Comparison of ENCODE assay signal across 14 cellular contexts in the genomic region with DNA sequence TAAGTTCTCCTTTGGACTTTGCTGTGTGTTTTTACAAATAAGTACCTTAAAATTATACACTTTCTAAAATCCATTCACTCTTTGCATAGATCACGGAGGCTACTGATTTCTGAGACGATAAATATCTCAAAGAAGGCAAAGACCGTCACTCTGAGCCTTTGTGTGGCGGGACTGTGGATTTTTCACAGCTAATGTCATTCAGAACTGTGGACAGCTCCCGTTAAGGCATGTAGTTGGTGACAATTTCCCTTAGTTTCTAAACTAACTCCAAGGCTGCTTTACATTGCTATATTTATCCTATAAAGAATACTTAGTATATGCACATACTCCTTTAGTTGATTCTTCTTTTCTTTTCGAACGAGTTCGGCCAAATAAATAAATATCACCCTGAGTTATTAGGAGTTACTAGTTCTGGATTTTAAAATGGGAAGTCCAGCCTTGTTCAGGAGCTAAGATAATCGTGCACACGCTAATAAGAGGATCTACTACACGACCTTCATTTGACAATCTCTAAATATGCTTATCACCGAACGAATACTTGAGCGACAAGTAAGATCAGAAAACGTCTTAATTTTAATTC. TPM values are rescaled to one million over a fixed set of nuclear protein-coding genes. Genes with fewer than 3 reads are reported as not detected.
DNase-seq lines count a peak whose midpoint lies in the region; ATAC-seq and TF ChIP-seq lines count a peak whose summit lies in the region.
"Had no signal": no experiment of that assay in that cellular context is flagged by ENCODE, and none has a peak within 500 bp of the region (broad histone marks: within the 10 kb centered on the region; RNA-seq: fewer than 3 reads in every experiment).

No MANE protein-coding gene starts in this region.

- WGBS in psoas muscle, 3 donors, result 16 to 19% (median 19%) methylated on average over 15 of the region's 15 CpGs

- no peak overlapping the region for H3K9ac ChIP-seq in PC-3 (ENCODE audit: low read length)
- H3K9ac ChIP-seq in Karpas-422 (ENCODE audit: low read length), result no peak overlapping the region

- POLR2A ChIA-PET in PC-3 (lab: Charles Lee; ENCODE audit: unreplicated experiment), result no interaction called here

- H3K27ac ChIP-seq in PC-3 (ENCODE audit: low read length) (no peak overlapping the region), psoas muscle (no peak overlapping the region), Karpas-422 (ENCODE audit: low read length) (no peak overlapping the region)

- DNase-seq in T-helper 1 cell, result no peak
- DNase-seq in PC-3, result peak; percentile 11
- peak; percentile 2 for DNase-seq in fibroblast of mammary gland (ENCODE audit: low read depth)
- no peak for DNase-seq in psoas muscle
- DNase-seq in activated CD4-positive, alpha-beta T cell treated with anti-CD3 and anti-CD28 coated beads, Interleukin-2, amount 50 U/mL, for 1 hour, result no peak
- no peak for DNase-seq in Karpas-422
- DNase-seq in activated CD4-positive, alpha-beta T cell treated with anti-CD3 and anti-CD28 coated beads for 1 hour, result no peak
- DNase-seq: ACHN; DMS 273 treated with DMSO at 0.1 percent for 48 hours; erythroblast; MG63; stimulated activated CD4-positive, alpha-beta T cell treated with anti-CD3 and anti-CD28 coated beads, Interleukin-4, amount 100 ng/mL, for 24 hours had no signal

- H3K4me1 ChIP-seq in PC-3 (ENCODE audit: insufficient read depth, low read length) (no peaks in the 10 kb centered on the region), psoas muscle (no peaks in the 10 kb centered on the region), Karpas-422 (ENCODE audit: low read length) (no peaks in the 10 kb centered on the region)

- peaks cover 2% of the 10 kb centered on the region for H3K4me1 Mint-ChIP-seq in T-helper 1 cell treated with Interleukin-12 subunit alpha and Interleukin-12 subunit beta and Interleukin-4 antibody, amounts not matched to agents 30 μg/mL and 1 μg/mL, for 36 hours (ENCODE audit: low read depth)

- peaks cover 19% of the 10 kb centered on the region for H3K27me3 Mint-ChIP-seq in T-helper 1 cell treated with Interleukin-12 subunit alpha and Interleukin-12 subunit beta and Interleukin-4 antibody, amounts not matched to agents 30 μg/mL and 1 μg/mL, for 36 hours (ENCODE audit: low read depth)

- BruUV-seq in PC-3 (replicated peaks; lab: Mats Ljungman, UMichigan), result no TSS peak

- no peaks in the 10 kb centered on the region for H3K36me3 ChIP-seq in PC-3 (ENCODE audit: low read depth, low read length)
- H3K36me3 ChIP-seq in psoas muscle (ENCODE audit: insufficient read depth in 1 of 2, low read depth in 1 of 2), result no peaks in the 10 kb centered on the region
- H3K36me3 ChIP-seq in Karpas-422 (ENCODE audit: insufficient read depth, low read length), result no peaks in the 10 kb centered on the region
- H3K36me3 ChIP-seq: MG63 had no signal

- peak overlapping the region; percentile 21 for H3K4me3 Mint-ChIP-seq in T-helper 1 cell treated with Interleukin-12 subunit alpha and Interleukin-12 subunit beta and Interleukin-4 antibody, amounts not matched to agents 30 μg/mL and 1 μg/mL, for 36 hours

- no peaks in the 10 kb centered on the region for H4K20me1 ChIP-seq in PC-3 (ENCODE audit: low read length)
- no peaks in the 10 kb centered on the region for H4K20me1 ChIP-seq in Karpas-422 (ENCODE audit: insufficient read depth, low read depth, low read length)

- H3K9me3 ChIP-seq in PC-3 (ENCODE audit: low read length) (no peaks in the 10 kb centered on the region), psoas muscle (no peaks in the 10 kb centered on the region), Karpas-422 (ENCODE audit: low read length) (peaks cover 16% of the 10 kb centered on the region)
- H3K9me3 ChIP-seq: MG63 had no signal

- peak overlapping the region; percentile 26 for H3K27ac Mint-ChIP-seq in T-helper 1 cell treated with Interleukin-12 subunit alpha and Interleukin-12 subunit beta and Interleukin-4 antibody, amounts not matched to agents 30 μg/mL and 1 μg/mL, for 36 hours

- no peaks in the 10 kb centered on the region for H3K36me3 Mint-ChIP-seq in T-helper 1 cell treated with Interleukin-12 subunit alpha and Interleukin-12 subunit beta and Interleukin-4 antibody, amounts not matched to agents 30 μg/mL and 1 μg/mL, for 36 hours (ENCODE audit: low read depth)

- no peak overlapping the region for H3K4me2 ChIP-seq in PC-3 (ENCODE audit: low read length)
- H3K4me2 ChIP-seq in Karpas-422 (ENCODE audit: low read depth, low read length, poor library complexity, severe bottlenecking), result no peak overlapping the region

- H3K4me3 ChIP-seq in PC-3 (ENCODE audit: low read length) (no peak overlapping the region), fibroblast of mammary gland (ENCODE audit: control insufficient read depth, low read depth, low read length) (no peak overlapping the region), psoas muscle (peak overlapping the region; percentile 67), Karpas-422 (ENCODE audit: low read length) (no peak overlapping the region)
- H3K4me3 ChIP-seq: MG63 had no signal

- H3F3A ChIP-seq in PC-3 (ENCODE audit: low read length, unreplicated experiment), result no peaks in the 10 kb centered on the region

- CTCF ChIA-PET in PC-3 (lab: Charles Lee), result interaction anchor here (0.6 kb wide), 1 partner anchor 17 kb away, joined by 3 read pairs; no protein-coding TSS in a partner anchor

- H3K9me2 ChIP-seq in PC-3 (replicated peaks; ENCODE audit: low read length), result no peaks in the 10 kb centered on the region
- H3K9me2 ChIP-seq in Karpas-422 (replicated peaks; ENCODE audit: insufficient read depth, low read length), result no peaks in the 10 kb centered on the region

- intact Hi-C loops in PC-3 (cut with micrococcal nuclease), result loop anchor here (10.0 kb wide), 1 partner anchor 60 kb away; no protein-coding TSS in a partner anchor
- intact Hi-C loops in psoas muscle (cut with DNase I), result no loop called here

- H3K27me3 ChIP-seq in PC-3 (ENCODE audit: low read length) (no peaks in the 10 kb centered on the region), psoas muscle (ENCODE audit: insufficient read depth in 3 of 3, low read length in 2 of 3) (peaks cover 0 to 20% (median 7%) of the 10 kb centered on the region in 3 donors), Karpas-422 (ENCODE audit: low read length) (no peaks in the 10 kb centered on the region)

- peaks cover 8% of the 10 kb centered on the region for H3K9me3 Mint-ChIP-seq in T-helper 1 cell treated with Interleukin-12 subunit alpha and Interleukin-12 subunit beta and Interleukin-4 antibody, amounts not matched to agents 30 μg/mL and 1 μg/mL, for 36 hours

- no peaks in the 10 kb centered on the region for H3K79me2 ChIP-seq in PC-3 (ENCODE audit: low read length)
- no peaks in the 10 kb centered on the region for H3K79me2 ChIP-seq in Karpas-422 (ENCODE audit: low read length)

- H2AFZ ChIP-seq in PC-3 (ENCODE audit: low read length) (no peak overlapping the region), Karpas-422 (ENCODE audit: low read length) (no peak overlapping the region)

- TF ChIP-seq CTCF in PC-3 (conservative IDR thresholded peaks at IDR 0.05; ENCODE audit: low read depth, low read length) (no peak), fibroblast of mammary gland (conservative IDR thresholded peaks at IDR 0.05; ENCODE audit: control insufficient read depth, insufficient read depth, low read depth, low read length) (no peak), psoas muscle (IDR thresholded peaks at IDR 0.05) (no peak)

- ATAC-seq in PC-3 (no peak), psoas muscle (no peak)

RNA-seq across cellular contexts. Expression of a gene that starts 1.8 kb away (rescaled TPM):
- not detected in 2 replicates for total RNA-seq in PC-3 (2014; rRNA removed)
- under 1 TPM in 2 of 4 donors, not detected in 2; 0.20 to 0.36 TPM for total RNA-seq in psoas muscle
- polyA plus RNA-seq in psoas muscle, result under 1 TPM in 2 of 3 donors, not detected in 1; 0.27 to 0.31 TPM
- not detected in 2 replicates for total RNA-seq in Karpas-422 (2014; rRNA removed; shearing (Covaris generic); ENCODE audit: low replicate concordance)
- total RNA-seq: kidney had no signal

Comparison
In these comparisons a context has a peak if more than half of its experiments do, and no peak if none do; other contexts are left out.
1. DNase-seq: peak in PC-3 (single experiment) and fibroblast of mammary gland (single experiment); none in T-helper 1 cell (0 of 5), psoas muscle (0 of 2), activated CD4-positive, alpha-beta T cell treated with anti-CD3 and anti-CD28 coated beads, Interleukin-2, amount 50 U/mL, for 1 hour (single experiment), Karpas-422 (single experiment) and activated CD4-positive, alpha-beta T cell treated with anti-CD3 and anti-CD28 coated beads for 1 hour (single experiment).